13 cellular contexts compared by ENCODE assay signal in genomic region chr10:113957013-113957412, GRCh38.
A peak's percentile ranks its signal among the peaks of the same experiment; 100 is the strongest.
DNase-seq lines count a peak whose midpoint lies in the region; ATAC-seq, FAIRE-seq and TF ChIP-seq lines count a peak whose summit lies in the region.
"Had no signal": no experiment of that assay in that cellular context is flagged by ENCODE, and none has a peak within 500 bp of the region (broad histone marks: within the 10 kb centered on the region; RNA-seq: fewer than 3 reads in every experiment).

No MANE protein-coding gene starts in this region.

- no peaks in the 10 kb centered on the region for H3K27me3 ChIP-seq in ACC112 (ENCODE audit: insufficient read depth, low read length)
- no peaks in the 10 kb centered on the region for H3K27me3 ChIP-seq in endothelial cell of umbilical vein (ENCODE audit: control insufficient read depth in 2 of 2, insufficient read depth in 2 of 2, low read length in 2 of 2)

- H3K4me3 ChIP-seq in ACC112 (ENCODE audit: low read depth, low read length) (no peak overlapping the region), LNCaP clone FGC (ENCODE audit: low read depth, low read length) (no peak overlapping the region), endothelial cell of umbilical vein (replicated peaks in 1 of 3; ENCODE audit: insufficient read depth in 1 of 3, low read depth in 1 of 3, low read length in 3 of 3) (no peak overlapping the region)
- H3K4me3 ChIP-seq: HAP-1 had no signal

- no peak for ATAC-seq in HG03139 (IDR thresholded peaks at IDR 0.05; ENCODE audit: unreplicated experiment)
- ATAC-seq in HG03354 (IDR thresholded peaks at IDR 0.05; ENCODE audit: poor library complexity, severe bottlenecking, unreplicated experiment), result no peak
- ATAC-seq: CD8-positive, alpha-beta T cell; natural killer cell had no signal

- H2AFZ ChIP-seq in ACC112 (ENCODE audit: low read length, unreplicated experiment) (peak overlapping the region; percentile 22), endothelial cell of umbilical vein (ENCODE audit: low read depth, low read length) (no peak overlapping the region)

- peak; percentile 35 for DNase-seq in LNCaP clone FGC (ENCODE audit: low read depth)
- peak; percentile 12 for DNase-seq in endothelial cell of umbilical vein (ENCODE audit: low read depth, low spot score)
- no peak for DNase-seq in mesothelial cell of epicardium (ENCODE audit: low spot score in 2 of 2, unreplicated experiment in 2 of 2)
- no peak for DNase-seq in iPS-NIHi11 (ENCODE audit: low spot score)
- DNase-seq in GM19239 (ENCODE audit: insufficient read length, low spot score), result no peak
- DNase-seq: CD8-positive, alpha-beta T cell; natural killer cell; NCI-H1436 treated with DMSO at 0.1 percent for 48 hours had no signal

- peaks cover 4% of the 10 kb centered on the region for H3K9me3 Mint-ChIP-seq in mesothelial cell of epicardium
- H3K9me3 Mint-ChIP-seq: natural killer cell had no signal

- H3K79me2 ChIP-seq in ACC112 (ENCODE audit: control insufficient read depth, insufficient read depth, low read length, unreplicated experiment), result no peaks in the 10 kb centered on the region
- H3K79me2 ChIP-seq in endothelial cell of umbilical vein (ENCODE audit: control insufficient read depth, insufficient read depth, low read length), result no peaks in the 10 kb centered on the region

- no peak overlapping the region for H3K27ac ChIP-seq in ACC112 (ENCODE audit: low read depth, low read length)
- no peak overlapping the region for H3K27ac ChIP-seq in endothelial cell of umbilical vein (ENCODE audit: insufficient read depth, low read depth, low read length)
- H3K27ac ChIP-seq: HL-60 had no signal

- FAIRE-seq in endothelial cell of umbilical vein (lab: Jason Lieb, UNC), result no peak
- no peak for FAIRE-seq in GM19239 (lab: Jason Lieb, UNC)

- H3K36me3 ChIP-seq in ACC112 (ENCODE audit: insufficient read depth, low read length) (no peaks in the 10 kb centered on the region), endothelial cell of umbilical vein (ENCODE audit: control insufficient read depth in 2 of 2, extremely low read depth in 1 of 2, insufficient read depth in 2 of 2, low read length in 2 of 2) (no peaks in the 10 kb centered on the region)
- H3K36me3 ChIP-seq: HAP-1 had no signal

- H3K4me1 ChIP-seq in ACC112 (ENCODE audit: control insufficient read depth, insufficient read depth, low read length, unreplicated experiment), result peaks cover 33% of the 10 kb centered on the region
- no peaks in the 10 kb centered on the region for H3K4me1 ChIP-seq in endothelial cell of umbilical vein (ENCODE audit: control insufficient read depth, extremely low read depth, insufficient read depth, low read length)
- H3K4me1 ChIP-seq: HAP-1 had no signal

- no peak for TF ChIP-seq POLR2A in endothelial cell of umbilical vein (IDR thresholded peaks at IDR 0.05; ENCODE audit: low read depth, low read length)

- CTCF ChIA-PET in endothelial cell of umbilical vein (lab: Charles Lee), result no interaction called here

- no peak overlapping the region for H3K4me2 ChIP-seq in endothelial cell of umbilical vein (ENCODE audit: insufficient read depth, low read length)

- intact Hi-C loops in endothelial cell of umbilical vein (cut with micrococcal nuclease), result no loop called here

- H3K9ac ChIP-seq in endothelial cell of umbilical vein (replicated peaks; ENCODE audit: extremely low read depth, insufficient read depth, low read length), result no peak overlapping the region

- no peaks in the 10 kb centered on the region for H3K9me1 ChIP-seq in endothelial cell of umbilical vein (replicated peaks; ENCODE audit: control insufficient read depth, extremely low read depth, insufficient read depth, low read length)

- peaks cover 58% of the 10 kb centered on the region for H3K4me1 Mint-ChIP-seq in mesothelial cell of epicardium

- dilution Hi-C loops in endothelial cell of umbilical vein (cut with MboI; ENCODE audit: extremely low pct_ligation_motif_present, low sequenced_read_pairs), result no loop called here

- no peak overlapping the region for H3K4me3 Mint-ChIP-seq in mesothelial cell of epicardium
- H3K4me3 Mint-ChIP-seq: CD8-positive, alpha-beta T cell; natural killer cell had no signal

- no peaks in the 10 kb centered on the region for H3K27me3 Mint-ChIP-seq in mesothelial cell of epicardium (ENCODE audit: low read depth)

- no peaks in the 10 kb centered on the region for H3K9me3 ChIP-seq in endothelial cell of umbilical vein (replicated peaks; ENCODE audit: control insufficient read depth, insufficient read depth, low read length)
- H3K9me3 ChIP-seq: HAP-1 had no signal

- BruUV-seq in endothelial cell of umbilical vein (replicated peaks; lab: Mats Ljungman, UMichigan), result no TSS peak

- H3K36me3 Mint-ChIP-seq in mesothelial cell of epicardium, result no peaks in the 10 kb centered on the region
- H3K36me3 Mint-ChIP-seq: CD8-positive, alpha-beta T cell; natural killer cell had no signal

- POLR2A ChIA-PET in endothelial cell of umbilical vein (lab: Charles Lee), result no interaction called here

- no peak for TF ChIP-seq CTCF in LNCaP clone FGC (IDR thresholded peaks at IDR 0.05; ENCODE audit: control insufficient read depth, extremely low read depth, insufficient read depth)
- no peak for TF ChIP-seq CTCF in endothelial cell of umbilical vein (IDR thresholded peaks at IDR 0.05; ENCODE audit: extremely low read depth in 1 of 2, insufficient read depth in 1 of 2, low read depth in 1 of 2, low read length in 2 of 2)
- TF ChIP-seq CTCF in mesothelial cell of epicardium (IDR thresholded peaks at IDR 0.05; ENCODE audit: unreplicated experiment), result no peak

- peak overlapping the region; percentile 64 for H3K27ac Mint-ChIP-seq in mesothelial cell of epicardium
- H3K27ac Mint-ChIP-seq: CD8-positive, alpha-beta T cell; natural killer cell had no signal

- no peaks in the 10 kb centered on the region for H4K20me1 ChIP-seq in endothelial cell of umbilical vein (replicated peaks; ENCODE audit: control insufficient read depth, extremely low read depth, insufficient read depth, low read length)

TF ChIP-seq in endothelial cell of umbilical vein, 7 proteins besides CTCF, POLR2A, EP300 and RAD21:
- TF ChIP-seq MAX (IDR thresholded peaks at IDR 0.05; ENCODE audit: insufficient read depth, insufficient read length) (no peak), POLR2AphosphoS5 (IDR thresholded peaks at IDR 0.05; ENCODE audit: insufficient read depth, low read depth, low read length) (no peak), GATA2 (IDR thresholded peaks at IDR 0.05; ENCODE audit: insufficient read depth, insufficient read length, low read depth, low read length) (no peak), JUN (IDR thresholded peaks at IDR 0.05; ENCODE audit: borderline replicate concordance, insufficient read depth, insufficient read length, low read depth) (no peak), MYC (IDR thresholded peaks at IDR 0.05; ENCODE audit: low read depth, low read length) (no peak), FOS (IDR thresholded peaks at IDR 0.05; ENCODE audit: borderline replicate concordance, insufficient read depth, low read length) (no peak), EZH2 (IDR thresholded peaks at IDR 0.05; ENCODE audit: borderline replicate concordance, low read depth, low read length, severe bottlenecking) (no peak)

Comparison
In these comparisons a context has a peak if more than half of its experiments do, and no peak if none do; other contexts are left out.
1. DNase-seq: peak in LNCaP clone FGC (single experiment) and endothelial cell of umbilical vein (single experiment); none in mesothelial cell of epicardium (0 of 2), iPS-NIHi11 (single experiment) and GM19239 (single experiment).